ENCODE assay signal across 28 cellular contexts in the genomic region with DNA sequence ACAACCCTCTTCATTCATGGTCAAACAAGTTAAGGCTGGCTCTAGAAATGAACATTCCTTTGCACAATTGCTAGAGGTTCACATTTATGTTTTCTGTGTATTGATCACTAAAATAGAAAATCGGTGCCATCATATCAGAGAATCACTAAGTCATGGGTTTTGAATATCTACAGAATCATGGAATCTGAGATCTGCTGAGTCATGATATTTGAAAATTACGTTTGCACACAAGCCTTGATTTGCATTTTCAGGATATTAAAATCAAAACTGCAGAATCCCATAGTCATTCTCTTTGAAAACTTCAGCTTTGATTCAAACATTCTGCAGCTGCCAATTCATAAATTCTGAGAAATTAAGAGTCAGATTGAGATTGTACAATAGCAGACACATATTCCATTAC.
"Had no signal": no experiment of that assay in that cellular context is flagged by ENCODE, and none has a peak within 500 bp of the region (broad histone marks: within the 10 kb centered on the region; RNA-seq: fewer than 3 reads in every experiment).

No MANE protein-coding gene starts in this region.

- H3K27me3 ChIP-seq: neural progenitor cell, ovary, spleen, stomach, thyroid gland, tibial nerve, upper lobe of left lung, vagina had no signal

- H3K36me3 ChIP-seq: neural progenitor cell, ovary, spleen, stomach, thoracic aorta, thyroid gland, tibial nerve, upper lobe of left lung, vagina had no signal

- H3K4me1 ChIP-seq: neural progenitor cell, parathyroid adenoma, psoas muscle, spleen, stomach, thyroid gland, tibial nerve, upper lobe of left lung, vagina had no signal

- H3K4me2 ChIP-seq: neural progenitor cell, smooth muscle cell had no signal

- H3K4me3 ChIP-seq: neural progenitor cell, ovary, psoas muscle, skin epidermis, smooth muscle cell, spleen, stomach, thoracic aorta, thyroid gland, tibial nerve, upper lobe of left lung, vagina had no signal

- DNase-seq: naive thymus-derived CD4-positive, alpha-beta T cell; natural killer cell; occipital lobe; ovary; posterior cingulate gyrus; psoas muscle; right cardiac atrium; spleen; stimulated activated CD4-positive, alpha-beta T cell treated with anti-CD3 and anti-CD28 coated beads, Interleukin-12 subunit alpha, Interleukin-12 subunit beta, amount 100 ng/mL, for 4 hours; stimulated activated CD4-positive, alpha-beta T cell treated with anti-CD3 and anti-CD28 coated beads, Interleukin-1b, Interleukin-23, amount 100 ng/mL, for 48 hours; stimulated activated CD4-positive, alpha-beta T cell treated with anti-CD3 and anti-CD28 coated beads, Interleukin-4, amount 100 ng/mL, for 1 hour; stimulated activated CD4-positive, alpha-beta T cell treated with anti-CD3 and anti-CD28 coated beads, Interleukin-4, amount 100 ng/mL, for 4 hours; stimulated activated CD8-positive, alpha-beta memory T cell treated with anti-CD3 and anti-CD28 coated beads, Interleukin-4, amount 100 ng/mL, for 48 hours; stimulated activated naive B cell treated with anti-CD40 and anti-IgM and Interleukin-4, amounts not matched to agents 10 μg/mL and 1 μg/mL and 100 μg/mL, for 72 hours; stimulated activated naive CD4-positive, alpha-beta T cell treated with Interleukin-2 at 50 U/mL for 16 hours; stomach; thyroid gland; trophoblast cell; upper lobe of left lung had no signal

- FAIRE-seq: urothelium cell line had no signal

- H3K27ac ChIP-seq: neural progenitor cell, ovary, parathyroid adenoma, psoas muscle, skin epidermis, spleen, stomach, thoracic aorta, thyroid gland, tibial nerve, upper lobe of left lung, vagina had no signal

- H3K9ac ChIP-seq: neural progenitor cell, parathyroid adenoma had no signal

- H3K79me2 ChIP-seq: parathyroid adenoma had no signal

- H3K9me3 ChIP-seq: ovary, psoas muscle, spleen, stomach, thoracic aorta, thyroid gland, tibial nerve, upper lobe of left lung, vagina had no signal

- H2AFZ ChIP-seq: neural progenitor cell, parathyroid adenoma had no signal

- ATAC-seq: naive thymus-derived CD4-positive, alpha-beta T cell; natural killer cell; psoas muscle; right cardiac atrium; sciatic nerve; stimulated activated naive B cell treated with anti-CD40 and anti-IgM and Interleukin-4, amounts not matched to agents 10 μg/mL and 1 μg/mL and 100 μg/mL, for 72 hours had no signal
